15 cellular contexts compared by ENCODE assay signal in genomic region chr12:62363506-62363905, GRCh38.
DNase-seq lines count a peak whose midpoint lies in the region; ATAC-seq lines count a peak whose summit lies in the region.
"Had no signal": no experiment of that assay in that cellular context is flagged by ENCODE, and none has a peak within 500 bp of the region (broad histone marks: within the 10 kb centered on the region; RNA-seq: fewer than 3 reads in every experiment).

No MANE protein-coding gene starts in this region.

- no peak overlapping the region for H3K4me3 Mint-ChIP-seq in activated naive CD8-positive, alpha-beta T cell
- no peak overlapping the region for H3K4me3 Mint-ChIP-seq in activated naive CD8-positive, alpha-beta T cell treated with anti-CD3 and anti-CD28 coated beads for 36 hours
- no peak overlapping the region for H3K4me3 Mint-ChIP-seq in activated T-helper 1 cell treated with anti-CD3 and anti-CD28 coated beads, Interleukin-12 subunit alpha, Interleukin-12 subunit beta, Interleukin-2, Interleukin-4 antibody, amounts not matched to agents 30 ng/mL and 10 ng/mL and 1 ng/mL, durations not matched to agents 14 hours and 24 hours and 36 hours
- no peak overlapping the region for H3K4me3 Mint-ChIP-seq in naive B cell
- H3K4me3 Mint-ChIP-seq: CD4-positive, alpha-beta memory T cell; HFFc6 had no signal

- peaks cover 1% of the 10 kb centered on the region for H3K9me3 Mint-ChIP-seq in activated naive CD8-positive, alpha-beta T cell (ENCODE audit: low read depth)
- H3K9me3 Mint-ChIP-seq in activated naive CD8-positive, alpha-beta T cell treated with anti-CD3 and anti-CD28 coated beads for 36 hours, result peaks cover 36% of the 10 kb centered on the region
- peaks cover 7% of the 10 kb centered on the region for H3K9me3 Mint-ChIP-seq in activated T-helper 1 cell treated with anti-CD3 and anti-CD28 coated beads, Interleukin-12 subunit alpha, Interleukin-12 subunit beta, Interleukin-2, Interleukin-4 antibody, amounts not matched to agents 30 ng/mL and 10 ng/mL and 1 ng/mL, durations not matched to agents 14 hours and 24 hours and 36 hours
- peaks cover 6 to 20% (median 9%) of the 10 kb centered on the region in 7 donors for H3K9me3 Mint-ChIP-seq in naive B cell

- intact Hi-C loops in activated T-helper 1 cell treated with anti-CD3 and anti-CD28 coated beads, Interleukin-12 subunit alpha, Interleukin-12 subunit beta, Interleukin-2, Interleukin-4 antibody, amounts not matched to agents 30 ng/mL and 10 ng/mL and 1 ng/mL, durations not matched to agents 14 hours and 24 hours and 36 hours (cut with micrococcal nuclease), result no loop called here

- no peak for DNase-seq in activated naive CD8-positive, alpha-beta T cell treated with anti-CD3 and anti-CD28 coated beads for 36 hours
- DNase-seq in SJSA1 (ENCODE audit: low read depth in 1 of 2, low spot score in 2 of 2) (peak; percentile 67 to 90), naive B cell (no peak), NCI-H2196 (lab: John Stamatoyannopoulos, UW; ENCODE audit: unreplicated experiment) (no peak)
- no peak for DNase-seq in activated T-helper 1 cell treated with anti-CD3 and anti-CD28 coated beads, Interleukin-12 subunit alpha, Interleukin-12 subunit beta, Interleukin-2, Interleukin-4 antibody, amounts not matched to agents 30 ng/mL and 10 ng/mL and 1 ng/mL, durations not matched to agents 14 hours and 24 hours and 36 hours (ENCODE audit: low spot score)
- DNase-seq: C1 segment of cervical spinal cord; Calu3; CD4-positive, alpha-beta memory T cell; COR-L47; DMS53; DND-41; GOT3; HFFc6 had no signal

- no peak overlapping the region for H3K4me3 ChIP-seq in SJSA1
- H3K4me3 ChIP-seq: HAP-1 had no signal

- H3K27me3 ChIP-seq in SJSA1 (replicated peaks), result peaks cover 91% of the 10 kb centered on the region

- H3K27ac ChIP-seq in SJSA1, result no peak overlapping the region

- no peaks in the 10 kb centered on the region for H3K27me3 Mint-ChIP-seq in activated naive CD8-positive, alpha-beta T cell
- H3K27me3 Mint-ChIP-seq in activated naive CD8-positive, alpha-beta T cell treated with anti-CD3 and anti-CD28 coated beads for 36 hours, result no peaks in the 10 kb centered on the region
- H3K27me3 Mint-ChIP-seq in activated T-helper 1 cell treated with anti-CD3 and anti-CD28 coated beads, Interleukin-12 subunit alpha, Interleukin-12 subunit beta, Interleukin-2, Interleukin-4 antibody, amounts not matched to agents 30 ng/mL and 10 ng/mL and 1 ng/mL, durations not matched to agents 14 hours and 24 hours and 36 hours (ENCODE audit: insufficient read depth), result no peaks in the 10 kb centered on the region
- no peaks in the 10 kb centered on the region for H3K27me3 Mint-ChIP-seq in naive B cell
- H3K27me3 Mint-ChIP-seq: CD4-positive, alpha-beta memory T cell had no signal

- no peak for ATAC-seq in naive B cell (ENCODE audit: low read depth in 2 of 2)

- H3K36me3 Mint-ChIP-seq in activated naive CD8-positive, alpha-beta T cell, result peaks cover 48% of the 10 kb centered on the region
- H3K36me3 Mint-ChIP-seq in activated naive CD8-positive, alpha-beta T cell treated with anti-CD3 and anti-CD28 coated beads for 36 hours, result peaks cover 64% of the 10 kb centered on the region
- H3K36me3 Mint-ChIP-seq in activated T-helper 1 cell treated with anti-CD3 and anti-CD28 coated beads, Interleukin-12 subunit alpha, Interleukin-12 subunit beta, Interleukin-2, Interleukin-4 antibody, amounts not matched to agents 30 ng/mL and 10 ng/mL and 1 ng/mL, durations not matched to agents 14 hours and 24 hours and 36 hours (ENCODE audit: low read depth), result peaks cover 45% of the 10 kb centered on the region
- H3K36me3 Mint-ChIP-seq in naive B cell, result peaks cover 38 to 45% of the 10 kb centered on the region in 2 donors

- no peaks in the 10 kb centered on the region for H3K36me3 ChIP-seq in SJSA1
- H3K36me3 ChIP-seq: HAP-1 had no signal

- no peaks in the 10 kb centered on the region for H3K9me3 ChIP-seq in SJSA1 (replicated peaks)
- H3K9me3 ChIP-seq: HAP-1 had no signal

- H3K4me1 Mint-ChIP-seq in activated naive CD8-positive, alpha-beta T cell (ENCODE audit: low read depth), result peaks cover 49% of the 10 kb centered on the region
- peaks cover 24% of the 10 kb centered on the region for H3K4me1 Mint-ChIP-seq in activated naive CD8-positive, alpha-beta T cell treated with anti-CD3 and anti-CD28 coated beads for 36 hours
- peaks cover 36% of the 10 kb centered on the region for H3K4me1 Mint-ChIP-seq in activated T-helper 1 cell treated with anti-CD3 and anti-CD28 coated beads, Interleukin-12 subunit alpha, Interleukin-12 subunit beta, Interleukin-2, Interleukin-4 antibody, amounts not matched to agents 30 ng/mL and 10 ng/mL and 1 ng/mL, durations not matched to agents 14 hours and 24 hours and 36 hours (ENCODE audit: low read depth)
- peaks cover 27 to 46% (median 39%) of the 10 kb centered on the region in 3 donors for H3K4me1 Mint-ChIP-seq in naive B cell

- H3K27ac Mint-ChIP-seq in activated naive CD8-positive, alpha-beta T cell, result peak overlapping the region; percentile 12
- H3K27ac Mint-ChIP-seq in activated naive CD8-positive, alpha-beta T cell treated with anti-CD3 and anti-CD28 coated beads for 36 hours, result no peak overlapping the region
- H3K27ac Mint-ChIP-seq in activated T-helper 1 cell treated with anti-CD3 and anti-CD28 coated beads, Interleukin-12 subunit alpha, Interleukin-12 subunit beta, Interleukin-2, Interleukin-4 antibody, amounts not matched to agents 30 ng/mL and 10 ng/mL and 1 ng/mL, durations not matched to agents 14 hours and 24 hours and 36 hours, result peak overlapping the region; percentile 0
- peak overlapping the region in 4 of 6 donors; percentile 10 to 58 (median 26) for H3K27ac Mint-ChIP-seq in naive B cell
- H3K27ac Mint-ChIP-seq: HFFc6 had no signal

- no peaks in the 10 kb centered on the region for H3K4me1 ChIP-seq in SJSA1 (replicated peaks)
- H3K4me1 ChIP-seq: HAP-1 had no signal

Comparison
In these comparisons a context has a peak if more than half of its experiments do, and no peak if none do; other contexts are left out.
1. DNase-seq: peak in SJSA1 (2 of 2); none in activated naive CD8-positive, alpha-beta T cell treated with anti-CD3 and anti-CD28 coated beads for 36 hours (single experiment), activated T-helper 1 cell treated with anti-CD3 and anti-CD28 coated beads, Interleukin-12 subunit alpha, Interleukin-12 subunit beta, Interleukin-2, Interleukin-4 antibody, amounts not matched to agents 30 ng/mL and 10 ng/mL and 1 ng/mL, durations not matched to agents 14 hours and 24 hours and 36 hours (single experiment), naive B cell (single experiment) and NCI-H2196 (single experiment).